ENCODE assay signal across 18 cellular contexts in genomic region chr7:112132123-112132694, GRCh38.
A peak's percentile ranks its signal among the peaks of the same experiment; 100 is the strongest.
DNase-seq lines count a peak whose midpoint lies in the region; ATAC-seq and TF ChIP-seq lines count a peak whose summit lies in the region.
"Had no signal": no experiment of that assay in that cellular context is flagged by ENCODE, and none has a peak within 500 bp of the region (broad histone marks: within the 10 kb centered on the region; RNA-seq: fewer than 3 reads in every experiment).

No MANE protein-coding gene starts in this region.

- H3K4me3 Mint-ChIP-seq in GM23338 (no peak overlapping the region), WTC11 (no peak overlapping the region)
- H3K4me3 Mint-ChIP-seq: activated CD4-positive, alpha-beta T cell treated with anti-CD3 and anti-CD28 coated beads for 36 hours; activated naive CD4-positive, alpha-beta T cell treated with anti-CD3 and anti-CD28 coated beads, Interleukin-2, amount 50 U/mL, for 24 hours; H9 had no signal

- intact Hi-C loops in right cardiac atrium (cut with DNase I) (no loop called here), head of caudate nucleus (cut with DNase I) (no loop called here)

- H3K9me3 Mint-ChIP-seq in GM23338 (no peaks in the 10 kb centered on the region), WTC11 (no peaks in the 10 kb centered on the region)
- H3K9me3 Mint-ChIP-seq: activated naive CD4-positive, alpha-beta T cell treated with anti-CD3 and anti-CD28 coated beads, Interleukin-2, amount 50 U/mL, for 24 hours; H9 had no signal

- H3K9me2 ChIP-seq in GM23338 (ENCODE audit: insufficient read depth) = no peaks in the 10 kb centered on the region

- no peaks in the 10 kb centered on the region for H3K27me3 ChIP-seq in GM23338 (ENCODE audit: insufficient read depth)
- no peaks in the 10 kb centered on the region for H3K27me3 ChIP-seq in right cardiac atrium (ENCODE audit: control insufficient read depth, insufficient read depth)
- H3K27me3 ChIP-seq: cardiac muscle cell, neutrophil had no signal

- no peak for TF ChIP-seq CTCF in GM23338 (conservative IDR thresholded peaks at IDR 0.05; ENCODE audit: low read depth in 2 of 2)
- no peak for TF ChIP-seq CTCF in WTC11 (IDR thresholded peaks at IDR 0.05)

- DNase-seq in GM23338 (ENCODE audit: low spot score) (no peak), WTC11 (ENCODE audit: low spot score) (no peak), right cardiac atrium (no peak), retina (peak; percentile 41), head of caudate nucleus (no peak), SIG-M5 treated with dmso at 0.1 percent for 504 hours (lab: John Stamatoyannopoulos, UW; ENCODE audit: unreplicated experiment) (no peak)
- no peak for DNase-seq in stimulated activated naive CD8-positive, alpha-beta T cell treated with anti-CD3 and anti-CD28 coated beads, Interleukin-15, Interleukin-2, amounts not matched to agents 100 U/mL and 50 U/mL, for 24 hours
- DNase-seq: activated CD4-positive, alpha-beta T cell treated with anti-CD3 and anti-CD28 coated beads for 36 hours; H9; lower lobe of right lung; NCI-H1930; NCI-H524 treated with DMSO at 0.1 percent for 48 hours; stimulated activated naive CD4-positive, alpha-beta T cell treated with Interleukin-2 at 50 U/mL for 16 hours had no signal

- peaks cover 59% of the 10 kb centered on the region for H3K4me1 Mint-ChIP-seq in GM23338
- H3K4me1 Mint-ChIP-seq in WTC11 = peaks cover 52% of the 10 kb centered on the region
- H3K4me1 Mint-ChIP-seq: activated CD4-positive, alpha-beta T cell treated with anti-CD3 and anti-CD28 coated beads for 36 hours; activated naive CD4-positive, alpha-beta T cell treated with anti-CD3 and anti-CD28 coated beads, Interleukin-2, amount 50 U/mL, for 24 hours had no signal

- peaks cover 65% of the 10 kb centered on the region for H3K79me2 ChIP-seq in GM23338 (replicated peaks; ENCODE audit: insufficient read depth)

- WGBS in right cardiac atrium = 57% methylated on average over 3 of the region's 3 CpGs

- H3K27me3 Mint-ChIP-seq in GM23338 (ENCODE audit: insufficient read depth, low read depth, poor library complexity) = no peaks in the 10 kb centered on the region
- H3K27me3 Mint-ChIP-seq in WTC11 (ENCODE audit: low read depth) = no peaks in the 10 kb centered on the region
- H3K27me3 Mint-ChIP-seq: activated CD4-positive, alpha-beta T cell treated with anti-CD3 and anti-CD28 coated beads for 36 hours had no signal

- H3K4me3 ChIP-seq in GM23338 = no peak overlapping the region
- H3K4me3 ChIP-seq in right cardiac atrium (ENCODE audit: low read length) = no peak overlapping the region
- H3K4me3 ChIP-seq: cardiac muscle cell, lower lobe of right lung, skin epidermis had no signal

- H3K27ac Mint-ChIP-seq in GM23338 (0 out of 2 replicates have a peak overlapping the region, but pooled peaks have one; percentile 19), WTC11 (no peak overlapping the region)
- H3K27ac Mint-ChIP-seq: activated CD4-positive, alpha-beta T cell treated with anti-CD3 and anti-CD28 coated beads for 36 hours; activated naive CD4-positive, alpha-beta T cell treated with anti-CD3 and anti-CD28 coated beads, Interleukin-2, amount 50 U/mL, for 24 hours had no signal

- POLR2A ChIA-PET in WTC11 (lab: Charles Lee) = interaction anchor here (0.6 kb wide), 1 partner anchor 17 kb away, joined by 13 read pairs; no protein-coding TSS in a partner anchor

- H3K36me3 ChIP-seq in GM23338 (ENCODE audit: insufficient read depth) = no peaks in the 10 kb centered on the region
- H3K36me3 ChIP-seq: cardiac muscle cell, lower lobe of right lung, neutrophil had no signal

- peaks cover 50% of the 10 kb centered on the region for H3K4me1 ChIP-seq in GM23338 (ENCODE audit: insufficient read depth)
- H3K4me1 ChIP-seq in right cardiac atrium (ENCODE audit: control insufficient read depth, insufficient read depth, low read length) = peaks cover 14% of the 10 kb centered on the region

- no peaks in the 10 kb centered on the region for H3F3A ChIP-seq in GM23338 (replicated peaks; ENCODE audit: low read depth)

- H3K27ac ChIP-seq in GM23338 (ENCODE audit: low read depth) (peak overlapping the region; percentile 34; the same call in 1 of the 2 replicates), right cardiac atrium (ENCODE audit: low read length) (peak overlapping the region; percentile 14)
- H3K27ac ChIP-seq: cardiac muscle cell, lower lobe of right lung, neutrophil had no signal

- H3K4me2 ChIP-seq in GM23338 = peak overlapping the region; percentile 42; the same call in 1 of the 2 replicates

- no peaks in the 10 kb centered on the region; the same call in 1 of the 2 replicates for H4K20me1 ChIP-seq in GM23338 (replicated peaks; ENCODE audit: insufficient read depth)

- CTCF ChIA-PET in WTC11 (lab: Charles Lee) = interaction anchor here (0.6 to 1.2 kb wide), 4 partner anchors 45 to 390 kb away, joined by 3 to 6 read pairs (median 4); no protein-coding TSS in a partner anchor

- H2AFZ ChIP-seq in GM23338 = no peak overlapping the region

- no peaks in the 10 kb centered on the region for H3K9me3 ChIP-seq in right cardiac atrium (ENCODE audit: control insufficient read depth, low read length)
- H3K9me3 ChIP-seq: lower lobe of right lung, neutrophil had no signal

- ATAC-seq in GM23338 = no peak
- peak; percentile 16; the same call in 1 of the 2 replicates for ATAC-seq in WTC11
- ATAC-seq in right cardiac atrium = peak in 1 of 2 donors; percentile 71
- no peak for ATAC-seq in stimulated activated naive CD8-positive, alpha-beta T cell treated with anti-CD3 and anti-CD28 coated beads, Interleukin-15, Interleukin-2, amounts not matched to agents 100 U/mL and 50 U/mL, for 24 hours
- no peak for ATAC-seq in HG03175 (IDR thresholded peaks at IDR 0.05; ENCODE audit: unreplicated experiment)
- ATAC-seq: activated CD4-positive, alpha-beta T cell treated with anti-CD3 and anti-CD28 coated beads for 36 hours; lower lobe of right lung had no signal

- peaks cover 3% of the 10 kb centered on the region; the same call in 2 of the 3 replicates for H3K36me3 Mint-ChIP-seq in GM23338 (ENCODE audit: low read depth)
- H3K36me3 Mint-ChIP-seq in WTC11 = no peaks in the 10 kb centered on the region
- H3K36me3 Mint-ChIP-seq: activated naive CD4-positive, alpha-beta T cell treated with anti-CD3 and anti-CD28 coated beads, Interleukin-2, amount 50 U/mL, for 24 hours had no signal

TF ChIP-seq in GM23338, 12 proteins besides CTCF, POLR2A, EP300 and RAD21 (continues in another document):
- no peak for TF ChIP-seq ZNF114 (CRISPR knock-in tag; IDR thresholded peaks at IDR 0.05)
- no peak for TF ChIP-seq ZNF331 (CRISPR knock-in tag; IDR thresholded peaks at IDR 0.05; ENCODE audit: low read depth)
- TF ChIP-seq NANOG (IDR thresholded peaks at IDR 0.05; ENCODE audit: borderline replicate concordance) = no peak

TF ChIP-seq in WTC11, 78 proteins besides CTCF, POLR2A, EP300 and RAD21:
- no peak for TF ChIP-seq E2F4 (CRISPR knock-in tag; IDR thresholded peaks at IDR 0.05; ENCODE audit: borderline replicate concordance, low read depth)
- TF ChIP-seq HMGA2 (CRISPR knock-in tag; IDR thresholded peaks at IDR 0.05) = no peak
- TF ChIP-seq, protein P1, sequence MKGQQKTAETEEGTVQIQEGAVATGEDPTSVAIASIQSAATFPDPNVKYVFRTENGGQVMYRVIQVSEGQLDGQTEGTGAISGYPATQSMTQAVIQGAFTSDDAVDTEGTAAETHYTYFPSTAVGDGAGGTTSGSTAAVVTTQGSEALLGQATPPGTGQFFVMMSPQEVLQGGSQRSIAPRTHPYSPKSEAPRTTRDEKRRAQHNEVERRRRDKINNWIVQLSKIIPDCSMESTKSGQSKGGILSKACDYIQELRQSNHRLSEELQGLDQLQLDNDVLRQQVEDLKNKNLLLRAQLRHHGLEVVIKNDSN (CRISPR knock-in tag; IDR thresholded peaks at IDR 0.05) = no peak
- TF ChIP-seq, protein P2, sequence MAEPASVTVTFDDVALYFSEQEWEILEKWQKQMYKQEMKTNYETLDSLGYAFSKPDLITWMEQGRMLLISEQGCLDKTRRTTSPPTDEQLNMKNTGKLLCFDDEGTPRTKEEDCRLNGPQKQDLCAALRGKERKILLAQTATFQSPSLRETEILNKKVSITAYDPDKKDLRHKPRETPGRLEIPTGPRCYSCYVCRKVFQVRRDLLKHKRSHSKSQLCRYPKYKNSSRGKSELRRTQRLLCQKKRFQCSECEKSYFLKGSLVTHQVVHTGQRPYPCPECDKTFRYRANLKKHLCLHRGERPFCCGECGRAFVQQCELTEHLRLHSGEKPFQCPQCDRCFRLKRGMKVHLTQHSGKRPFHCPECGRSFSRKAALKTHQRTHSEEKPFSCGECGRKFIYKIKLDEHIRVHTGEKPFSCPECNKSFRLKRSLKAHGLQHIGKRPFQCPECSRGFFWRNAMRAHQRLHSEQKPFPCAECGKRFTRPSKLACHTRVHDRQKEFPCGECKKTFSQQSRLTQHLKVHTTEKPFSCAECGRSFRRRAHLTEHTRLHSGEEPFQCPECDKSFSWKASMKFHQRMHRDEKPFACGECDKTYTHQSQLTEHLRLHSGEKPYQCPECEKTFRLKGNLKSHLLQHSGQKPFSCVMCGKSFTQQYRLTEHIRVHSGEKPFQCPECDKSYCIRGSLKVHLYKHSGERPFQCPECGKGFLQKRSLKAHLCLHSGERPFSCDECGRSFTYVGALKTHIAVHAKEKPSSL (CRISPR knock-in tag; conservative IDR thresholded peaks at IDR 0.05) = no peak
- no peak for TF ChIP-seq EMX1 (CRISPR knock-in tag; IDR thresholded peaks at IDR 0.05)
- no peak for TF ChIP-seq SOX15 (CRISPR knock-in tag; IDR thresholded peaks at IDR 0.05)
- no peak for TF ChIP-seq FOXK1 (CRISPR knock-in tag; IDR thresholded peaks at IDR 0.05)
- TF ChIP-seq, protein P3, sequence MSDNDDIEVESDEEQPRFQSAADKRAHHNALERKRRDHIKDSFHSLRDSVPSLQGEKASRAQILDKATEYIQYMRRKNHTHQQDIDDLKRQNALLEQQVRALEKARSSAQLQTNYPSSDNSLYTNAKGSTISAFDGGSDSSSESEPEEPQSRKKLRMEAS (CRISPR knock-in tag; IDR thresholded peaks at IDR 0.05) = no peak
- no peak for TF ChIP-seq MXD4 (CRISPR knock-in tag; IDR thresholded peaks at IDR 0.05; ENCODE audit: borderline replicate concordance)
- no peak for TF ChIP-seq GRHL2 (CRISPR knock-in tag; IDR thresholded peaks at IDR 0.05; ENCODE audit: insufficient replicate concordance, severe bottlenecking)
- TF ChIP-seq ZNF121 (CRISPR knock-in tag; IDR thresholded peaks at IDR 0.05) = no peak
- no peak for TF ChIP-seq ESRRA (CRISPR knock-in tag; IDR thresholded peaks at IDR 0.05; ENCODE audit: borderline replicate concordance)
- no peak for TF ChIP-seq FOXP1 (CRISPR knock-in tag; IDR thresholded peaks at IDR 0.05; ENCODE audit: borderline replicate concordance)
TF ChIP-seq in WTC11: peak in this region for 0.
